8 cellular contexts compared by ENCODE assay signal in genomic region chr19:49453013-49453756, GRCh38. TPM values are rescaled to one million over a fixed set of nuclear protein-coding genes. Genes with fewer than 3 reads are reported as not detected.
A peak's percentile ranks its signal among the peaks of the same experiment; 100 is the strongest.
DNase-seq lines count a peak whose midpoint lies in the region; ATAC-seq and TF ChIP-seq lines count a peak whose summit lies in the region.

ALDH16A1 (plus strand) TSS chr19:49453225; CDS start chr19:49453332, 107 bp downstream.

- in situ Hi-C loops in GM13976 (cut with MboI; ENCODE audit: low sequenced_read_pairs, unreplicated experiment), result no loop called here

- peak; percentile 95 for DNase-seq in GM13976 (ENCODE audit: low spot score)
- DNase-seq in NCI-H146 treated with DMSO at 0.1 percent for 48 hours (lab: John Stamatoyannopoulos, UW; ENCODE audit: unreplicated experiment), result peak; percentile 98
- DNase-seq in amniotic epithelial cell (ENCODE audit: low read depth), result peak; percentile 95
- peak; percentile 97 for DNase-seq in heart right ventricle
- DNase-seq in progenitor cell of endocrine pancreas (ENCODE audit: low spot score, unreplicated experiment), result peak; percentile 97
- DNase-seq in ureter (ENCODE audit: low spot score), result peak; percentile 98

- peak within 1 kb of the TSS; percentile 99 for H3K27ac Mint-ChIP-seq in progenitor cell of endocrine pancreas

- 0% methylated on average over 66 of the region's 66 CpGs for WGBS in heart right ventricle, 2 donors

- intact Hi-C loops in T-helper 1 cell treated with Interleukin-12 subunit alpha and Interleukin-12 subunit beta and Interleukin-4 antibody, amounts not matched to agents 30 ng/mL and 1 ng/mL, for 36 hours (cut with micrococcal nuclease), result loop anchor here (1.0 to 5.0 kb wide), 13 partner anchors 16 to 806 kb away; partner anchors contain the start of genes AKT1S1, AP2A1, CA11 and FLT3LG
- intact Hi-C loops in heart right ventricle (cut with DNase I), result loop anchor here in 1 of 10 donors (5.0 kb wide), 1 partner anchor 224 kb away; the partner anchor contains the start of gene PRMT1

- TF ChIP-seq CTCF in GM13976 (IDR thresholded peaks at IDR 0.05; ENCODE audit: borderline replicate concordance, control extremely low read depth, extremely low read depth, insufficient read depth, missing control alignments), result no peak
- peak in 2 of 9 donors; percentile 2 to 20 for TF ChIP-seq CTCF in heart right ventricle (IDR thresholded peaks at IDR 0.05)
- no peak for TF ChIP-seq CTCF in progenitor cell of endocrine pancreas (IDR thresholded peaks at IDR 0.05; ENCODE audit: unreplicated experiment)

- H3K4me1 ChIP-seq in heart right ventricle, result peaks cover 0 to 63% (median 36%) of the 10 kb centered on the region in 9 donors

- no peaks in the 10 kb centered on the region for H3K27me3 Mint-ChIP-seq in progenitor cell of endocrine pancreas

- H3K36me3 Mint-ChIP-seq in progenitor cell of endocrine pancreas (ENCODE audit: insufficient read depth), result peaks cover 7% of the 10 kb centered on the region

- no peaks in the 10 kb centered on the region for H3K27me3 ChIP-seq in heart right ventricle

- H3K27ac ChIP-seq in heart right ventricle, result peak within 1 kb of the TSS; percentile 85 to 96 (median 92)

- H3K36me3 ChIP-seq in heart right ventricle, result peaks cover 0 to 20% (median 0%) of the 10 kb centered on the region in 9 donors

- no peaks in the 10 kb centered on the region for H3K9me3 ChIP-seq in heart right ventricle

- H3K4me1 Mint-ChIP-seq in progenitor cell of endocrine pancreas (ENCODE audit: low read depth), result peaks cover 13% of the 10 kb centered on the region

- no peaks in the 10 kb centered on the region for H3K9me3 Mint-ChIP-seq in progenitor cell of endocrine pancreas (ENCODE audit: low read depth)

- H3K4me3 ChIP-seq in heart right ventricle, result peak within 1 kb of the TSS; percentile 33 to 91 (median 63)

- ATAC-seq in HG02870 (IDR thresholded peaks at IDR 0.05; ENCODE audit: unreplicated experiment) (peak; percentile 79), heart right ventricle (peak; percentile 91 to 95 (median 94))

- peak within 1 kb of the TSS; percentile 83 for H3K4me3 Mint-ChIP-seq in progenitor cell of endocrine pancreas (ENCODE audit: low read depth)

RNA-seq across cellular contexts. Expression of gene ALDH16A1, which starts in this region (rescaled TPM):
- 33.7 and 34.2 TPM in 2 replicates for total RNA-seq in T-helper 1 cell treated with Interleukin-12 subunit alpha and Interleukin-12 subunit beta and Interleukin-4 antibody, amounts not matched to agents 30 ng/mL and 1 ng/mL, for 36 hours
- total RNA-seq in heart right ventricle (10 to 100 TPM in 3 of 10 donors, 1 to 10 TPM in 7; 4.4 to 14.9 (median 7.4) TPM), progenitor cell of endocrine pancreas (44.2 and 46.0 TPM in 2 replicates), ureter (24.0 TPM)
- 10 to 100 TPM; 17.8 to 19.9 TPM for polyA plus RNA-seq in heart right ventricle

Comparison
In these comparisons a context has a peak if more than half of its experiments do, and no peak if none do; other contexts are left out.
1. Peak in every context shown above with its lines: DNase-seq, ATAC-seq, H3K4me3 ChIP-seq and H3K27ac ChIP-seq.